ENCODE assay signal across 10 cellular contexts in genomic region chr4:38119663-38120374, GRCh38.
A peak's percentile ranks its signal among the peaks of the same experiment; 100 is the strongest.
DNase-seq lines count a peak whose midpoint lies in the region; ATAC-seq and TF ChIP-seq lines count a peak whose summit lies in the region.
"Had no signal": no experiment of that assay in that cellular context is flagged by ENCODE, and none has a peak within 500 bp of the region (broad histone marks: within the 10 kb centered on the region; RNA-seq: fewer than 3 reads in every experiment).

No MANE protein-coding gene starts in this region.

- H3K4me3 ChIP-seq in BJ (ENCODE audit: low read depth, low read length) (no peak overlapping the region), dorsolateral prefrontal cortex (no peak overlapping the region)
- H3K4me3 ChIP-seq: SK-N-MC had no signal

- peaks cover 3% of the 10 kb centered on the region; the same call in 1 of the 2 replicates for H3K36me3 ChIP-seq in BJ (ENCODE audit: control insufficient read depth, insufficient read depth, low read length)

- ATAC-seq in HG02763 (IDR thresholded peaks at IDR 0.05; ENCODE audit: unreplicated experiment): no peak

- peaks cover 18% of the 10 kb centered on the region for H3K36me3 Mint-ChIP-seq in mesothelial cell of epicardium

- H3K9me3 Mint-ChIP-seq in mesothelial cell of epicardium: no peaks in the 10 kb centered on the region

- H3K4me3 Mint-ChIP-seq in mesothelial cell of epicardium: no peak overlapping the region

- POLR2A ChIA-PET in BJ (lab: Charles Lee): interaction anchor here (0.5 to 1.3 kb wide), 3 partner anchors 20 to 1305 kb away, joined by 3 to 9 read pairs (median 8); no protein-coding TSS in a partner anchor

- H3K27me3 ChIP-seq in BJ (ENCODE audit: control insufficient read depth, insufficient read depth, low read length) (no peaks in the 10 kb centered on the region), dorsolateral prefrontal cortex (no peaks in the 10 kb centered on the region)

- DNase-seq in BJ (ENCODE audit: low read depth) (peak; percentile 67), M059J (ENCODE audit: low read depth) (peak; percentile 98), brain pericyte (ENCODE audit: low read depth, low spot score) (peak; percentile 70), mesothelial cell of epicardium (ENCODE audit: low spot score in 2 of 2, unreplicated experiment in 2 of 2) (no peak), germinal center (ENCODE audit: low spot score) (no peak), dorsolateral prefrontal cortex (no peak), T-helper 1 cell (no peak)
- DNase-seq: GDM1 had no signal

- H3K27ac Mint-ChIP-seq in mesothelial cell of epicardium: peak overlapping the region; percentile 90

- CTCF ChIA-PET in BJ (lab: Yijun Ruan, JAX): interaction anchor here (0.9 to 1.7 kb wide), 6 partner anchors 18 to 611 kb away, joined by 3 to 6 read pairs (median 4); no protein-coding TSS in a partner anchor

- peak overlapping the region in 15 of 59 donors; percentile 2 to 64 (median 29) for H3K27ac ChIP-seq in dorsolateral prefrontal cortex
- H3K27ac ChIP-seq: SK-N-MC had no signal

- H3K27me3 Mint-ChIP-seq in mesothelial cell of epicardium (ENCODE audit: low read depth): no peaks in the 10 kb centered on the region

- TF ChIP-seq CTCF in BJ (IDR thresholded peaks at IDR 0.05; ENCODE audit: insufficient read depth, low read depth, low read length) (no peak), mesothelial cell of epicardium (IDR thresholded peaks at IDR 0.05; ENCODE audit: unreplicated experiment) (no peak), dorsolateral prefrontal cortex (IDR thresholded peaks at IDR 0.05 in 54 of 56, conservative IDR thresholded peaks at IDR 0.05 in 2 of 56; ENCODE audit: low read depth in 1 of 56, partially characterized antibody in 56 of 56) (no peak)

- H3K4me1 Mint-ChIP-seq in mesothelial cell of epicardium: peaks cover 45% of the 10 kb centered on the region

- intact Hi-C loops in dorsolateral prefrontal cortex (cut with DNase I): no loop called here

Comparison
In these comparisons a context has a peak if more than half of its experiments do, and no peak if none do; other contexts are left out.
1. DNase-seq: peak in BJ (single experiment), M059J (single experiment) and brain pericyte (single experiment); none in mesothelial cell of epicardium (0 of 2), germinal center (single experiment), dorsolateral prefrontal cortex (0 of 10) and T-helper 1 cell (0 of 5).